ENCODE assay signal across 8 cellular contexts in genomic region chr12:49018282-49019119, GRCh38. TPM values are rescaled to one million over a fixed set of nuclear protein-coding genes. Genes with fewer than 3 reads are reported as not detected.
A peak's percentile ranks its signal among the peaks of the same experiment; 100 is the strongest.
DNase-seq lines count a peak whose midpoint lies in the region; ATAC-seq, FAIRE-seq and TF ChIP-seq lines count a peak whose summit lies in the region.

Gene PRKAG1, minus strand, starts transcription at chr12:49018776. Its CDS starts 36 bp downstream, at chr12:49018740.

- H3K36me3 ChIP-seq in breast epithelium (no peaks in the 10 kb centered on the region), iPS-20b (ENCODE audit: insufficient read depth, low read depth, low read length) (peaks cover 26% of the 10 kb centered on the region), small intestine (ENCODE audit: control insufficient read depth in 2 of 2, insufficient read depth in 2 of 2, low read length in 2 of 2) (peaks cover 8 to 9% of the 10 kb centered on the region in 2 donors)

- TF ChIP-seq CTCF in VCaP (conservative IDR thresholded peaks at IDR 0.05): peak; percentile 70
- peak; percentile 13 to 33 (median 30) for TF ChIP-seq CTCF in breast epithelium (IDR thresholded peaks at IDR 0.05)

- H3K4me3 ChIP-seq in breast epithelium (peak within 1 kb of the TSS; percentile 68 to 98 (median 91)), iPS-20b (ENCODE audit: low read length) (peak within 1 kb of the TSS; percentile 95), small intestine (ENCODE audit: low read depth in 1 of 2, low read length in 2 of 2) (peak within 1 kb of the TSS; percentile 79 to 91)

- 0 to 1% (median 1%) methylated on average over 55 to 59 of the region's 59 CpGs for WGBS in small intestine, 3 donors

- ATAC-seq in GM18873 (IDR thresholded peaks at IDR 0.05; ENCODE audit: low FRiP score, unreplicated experiment) (peak; percentile 84), HG03139 (IDR thresholded peaks at IDR 0.05; ENCODE audit: unreplicated experiment) (peak; percentile 86)

- H3K27ac ChIP-seq in VCaP (peak within 1 kb of the TSS; percentile 95), breast epithelium (peak within 1 kb of the TSS; percentile 94 to 97), iPS-20b (ENCODE audit: low read length) (peak within 1 kb of the TSS; percentile 96), small intestine (ENCODE audit: low read depth in 1 of 2, low read length in 1 of 2) (peak within 1 kb of the TSS; percentile 88 to 98)

- peak; percentile 99 for DNase-seq in AG08395 (ENCODE audit: low spot score)
- DNase-seq in NCI-H2196 treated with DMSO at 0.1 percent for 48 hours (lab: John Stamatoyannopoulos, UW; ENCODE audit: unreplicated experiment): peak; percentile 86
- peak; percentile 94 to 96 for DNase-seq in breast epithelium (ENCODE audit: low spot score in 2 of 2)
- peak; percentile 96 for DNase-seq in small intestine

- FAIRE-seq in small intestine (lab: Jason Lieb, UNC): no peak

- H3K4me1 ChIP-seq in breast epithelium (peaks cover 8 to 15% of the 10 kb centered on the region in 2 donors), iPS-20b (ENCODE audit: insufficient read depth, low read length) (peaks cover 4% of the 10 kb centered on the region; the same call in 1 of the 2 replicates), small intestine (ENCODE audit: control insufficient read depth in 2 of 2, insufficient read depth in 1 of 2, low read depth in 1 of 2, low read length in 1 of 2) (peaks cover 4% of the 10 kb centered on the region in 2 donors)

- TF ChIP-seq POLR2A in breast epithelium (IDR thresholded peaks at IDR 0.05): peak; percentile 66

- H3K9ac ChIP-seq in iPS-20b (ENCODE audit: low read depth, low read length): peak within 1 kb of the TSS; percentile 94

- intact Hi-C loops in breast epithelium (cut with DNase I; ENCODE audit: low total_unique reads): no loop called here

- H3K9me3 ChIP-seq in breast epithelium (no peaks in the 10 kb centered on the region), iPS-20b (ENCODE audit: insufficient read depth, low read depth, low read length) (no peaks in the 10 kb centered on the region), small intestine (ENCODE audit: control insufficient read depth, low read depth) (no peaks in the 10 kb centered on the region)

- H3K27me3 ChIP-seq in breast epithelium (no peaks in the 10 kb centered on the region), iPS-20b (ENCODE audit: insufficient read depth, low read length) (no peaks in the 10 kb centered on the region), small intestine (ENCODE audit: control insufficient read depth in 2 of 2, insufficient read depth in 2 of 2, low read length in 2 of 2) (no peaks in the 10 kb centered on the region)

RNA-seq across cellular contexts. Expression of gene PRKAG1, which starts in this region (rescaled TPM):
- 10 to 100 TPM; 50.5 to 84.3 (median 54.0) TPM for total RNA-seq in breast epithelium
- polyA plus RNA-seq in small intestine: 10 to 100 TPM; 50.0 to 60.6 (median 60.5) TPM

Comparison
In these comparisons a context has a peak if more than half of its experiments do, and no peak if none do; other contexts are left out.
1. Peak in every context shown above with its lines: DNase-seq, ATAC-seq, H3K4me3 ChIP-seq and H3K27ac ChIP-seq.